ENCODE assay signal across 1 cellular context in genomic region chr16:53433930-53434435, GRCh38.
TF ChIP-seq lines count a peak whose summit lies in the region.

No MANE protein-coding gene starts in this region.

TF ChIP-seq in K562, 482 proteins besides CTCF, POLR2A, EP300 and RAD21 (continued from another document and continues in another):
- TF ChIP-seq, protein P1, sequence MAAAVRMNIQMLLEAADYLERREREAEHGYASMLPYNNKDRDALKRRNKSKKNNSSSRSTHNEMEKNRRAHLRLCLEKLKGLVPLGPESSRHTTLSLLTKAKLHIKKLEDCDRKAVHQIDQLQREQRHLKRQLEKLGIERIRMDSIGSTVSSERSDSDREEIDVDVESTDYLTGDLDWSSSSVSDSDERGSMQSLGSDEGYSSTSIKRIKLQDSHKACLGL (CRISPR knock-in tag; IDR thresholded peaks at IDR 0.05; ENCODE audit: borderline replicate concordance, poor library complexity, severe bottlenecking) = no peak
- TF ChIP-seq BRD9 (IDR thresholded peaks at IDR 0.05; ENCODE audit: low read depth, partially characterized antibody) (no peak), UBTF (IDR thresholded peaks at IDR 0.05; ENCODE audit: borderline replicate concordance in 1 of 2, low read depth in 2 of 2, low read length in 2 of 2) (no peak), ZNF41 (CRISPR knock-in tag; conservative IDR thresholded peaks at IDR 0.05) (no peak), MLLT1 (IDR thresholded peaks at IDR 0.05) (no peak), CREB1 (IDR thresholded peaks at IDR 0.05) (peak; percentile 79), CREB1 (CRISPR knock-in tag; IDR thresholded peaks at IDR 0.05) (0 out of 2 replicates have a peak, but pooled peaks have one; percentile 70), CREM (IDR thresholded peaks at IDR 0.05; ENCODE audit: low read depth) (peak; percentile 89), BACH1 (tag; IDR thresholded peaks at IDR 0.05) (no peak; the same call in 1 of the 2 replicates), FUS (optimal IDR thresholded peaks at IDR 0.05; ENCODE audit: low read depth, low read length) (no peak), ZNF280A (IDR thresholded peaks at IDR 0.05; ENCODE audit: low read depth, partially characterized antibody) (no peak), RBM39 (optimal IDR thresholded peaks at IDR 0.05; ENCODE audit: low read depth, low read length) (no peak), PCBP1 (IDR thresholded peaks at IDR 0.05; ENCODE audit: low read depth, low read length, poor library complexity, severe bottlenecking) (no peak), MTA3 (IDR thresholded peaks at IDR 0.05; ENCODE audit: borderline replicate concordance) (peak; percentile 98; the same call in 1 of the 2 replicates), ZNF384 (IDR thresholded peaks at IDR 0.05; ENCODE audit: low read depth, low read length) (peak; percentile 83), RBBP5 (IDR thresholded peaks at IDR 0.05; ENCODE audit: borderline replicate concordance, insufficient read depth, low read length, poor library complexity, severe bottlenecking) (no peak), TFE3 (CRISPR knock-in tag; IDR thresholded peaks at IDR 0.05) (no peak), DPF2 (IDR thresholded peaks at IDR 0.05) (no peak), CBFB (CRISPR knock-in tag; IDR thresholded peaks at IDR 0.05) (no peak), MEIS2 (IDR thresholded peaks at IDR 0.05; ENCODE audit: partially characterized antibody) (no peak), KAT7 (CRISPR knock-in tag; IDR thresholded peaks at IDR 0.05; ENCODE audit: borderline replicate concordance) (no peak), NR2C2 (CRISPR knock-in tag; IDR thresholded peaks at IDR 0.05) (no peak), NR2C2 (tag; IDR thresholded peaks at IDR 0.05) (peak; percentile 85), KLF10 (CRISPR knock-in tag; IDR thresholded peaks at IDR 0.05) (no peak), TOE1 (IDR thresholded peaks at IDR 0.05; ENCODE audit: borderline replicate concordance) (peak; percentile 38; the same call in 1 of the 2 replicates), TOE1 (CRISPR knock-in tag; IDR thresholded peaks at IDR 0.05; ENCODE audit: borderline replicate concordance, low read depth) (no peak), TRIM24 (IDR thresholded peaks at IDR 0.05) (no peak), PURB (CRISPR knock-in tag; IDR thresholded peaks at IDR 0.05; ENCODE audit: low read depth) (no peak), SAFB (IDR thresholded peaks at IDR 0.05; ENCODE audit: borderline replicate concordance, low read depth, low read length) (no peak), HDAC1 (IDR thresholded peaks at IDR 0.05) (no peak), FOXA1 (IDR thresholded peaks at IDR 0.05; ENCODE audit: borderline replicate concordance) (no peak), KAT8 (IDR thresholded peaks at IDR 0.05; ENCODE audit: low read depth) (no peak), SAP30 (IDR thresholded peaks at IDR 0.05; ENCODE audit: borderline replicate concordance, insufficient read depth, low read depth, low read length, poor library complexity, severe bottlenecking) (no peak), ZNF133 (CRISPR knock-in tag; IDR thresholded peaks at IDR 0.05) (no peak), ZNF76 (CRISPR knock-in tag; IDR thresholded peaks at IDR 0.05; ENCODE audit: borderline replicate concordance) (no peak), ZNF551 (CRISPR knock-in tag; IDR thresholded peaks at IDR 0.05) (no peak)
- TF ChIP-seq, protein P2, sequence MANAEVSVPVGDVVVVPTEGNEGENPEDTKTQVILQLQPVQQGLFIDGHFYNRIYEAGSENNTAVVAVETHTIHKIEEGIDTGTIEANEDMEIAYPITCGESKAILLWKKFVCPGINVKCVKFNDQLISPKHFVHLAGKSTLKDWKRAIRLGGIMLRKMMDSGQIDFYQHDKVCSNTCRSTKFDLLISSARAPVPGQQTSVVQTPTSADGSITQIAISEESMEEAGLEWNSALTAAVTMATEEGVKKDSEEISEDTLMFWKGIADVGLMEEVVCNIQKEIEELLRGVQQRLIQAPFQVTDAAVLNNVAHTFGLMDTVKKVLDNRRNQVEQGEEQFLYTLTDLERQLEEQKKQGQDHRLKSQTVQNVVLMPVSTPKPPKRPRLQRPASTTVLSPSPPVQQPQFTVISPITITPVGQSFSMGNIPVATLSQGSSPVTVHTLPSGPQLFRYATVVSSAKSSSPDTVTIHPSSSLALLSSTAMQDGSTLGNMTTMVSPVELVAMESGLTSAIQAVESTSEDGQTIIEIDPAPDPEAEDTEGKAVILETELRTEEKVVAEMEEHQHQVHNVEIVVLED (CRISPR knock-in tag; IDR thresholded peaks at IDR 0.05) = no peak; the same call in 1 of the 2 replicates
- TF ChIP-seq, protein P3, sequence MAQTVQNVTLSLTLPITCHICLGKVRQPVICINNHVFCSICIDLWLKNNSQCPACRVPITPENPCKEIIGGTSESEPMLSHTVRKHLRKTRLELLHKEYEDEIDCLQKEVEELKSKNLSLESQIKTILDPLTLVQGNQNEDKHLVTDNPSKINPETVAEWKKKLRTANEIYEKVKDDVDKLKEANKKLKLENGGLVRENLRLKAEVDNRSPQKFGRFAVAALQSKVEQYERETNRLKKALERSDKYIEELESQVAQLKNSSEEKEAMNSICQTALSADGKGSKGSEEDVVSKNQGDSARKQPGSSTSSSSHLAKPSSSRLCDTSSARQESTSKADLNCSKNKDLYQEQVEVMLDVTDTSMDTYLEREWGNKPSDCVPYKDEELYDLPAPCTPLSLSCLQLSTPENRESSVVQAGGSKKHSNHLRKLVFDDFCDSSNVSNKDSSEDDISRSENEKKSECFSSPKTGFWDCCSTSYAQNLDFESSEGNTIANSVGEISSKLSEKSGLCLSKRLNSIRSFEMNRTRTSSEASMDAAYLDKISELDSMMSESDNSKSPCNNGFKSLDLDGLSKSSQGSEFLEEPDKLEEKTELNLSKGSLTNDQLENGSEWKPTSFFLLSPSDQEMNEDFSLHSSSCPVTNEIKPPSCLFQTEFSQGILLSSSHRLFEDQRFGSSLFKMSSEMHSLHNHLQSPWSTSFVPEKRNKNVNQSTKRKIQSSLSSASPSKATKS (CRISPR knock-in tag; IDR thresholded peaks at IDR 0.05) = no peak
- TF ChIP-seq, protein P4, sequence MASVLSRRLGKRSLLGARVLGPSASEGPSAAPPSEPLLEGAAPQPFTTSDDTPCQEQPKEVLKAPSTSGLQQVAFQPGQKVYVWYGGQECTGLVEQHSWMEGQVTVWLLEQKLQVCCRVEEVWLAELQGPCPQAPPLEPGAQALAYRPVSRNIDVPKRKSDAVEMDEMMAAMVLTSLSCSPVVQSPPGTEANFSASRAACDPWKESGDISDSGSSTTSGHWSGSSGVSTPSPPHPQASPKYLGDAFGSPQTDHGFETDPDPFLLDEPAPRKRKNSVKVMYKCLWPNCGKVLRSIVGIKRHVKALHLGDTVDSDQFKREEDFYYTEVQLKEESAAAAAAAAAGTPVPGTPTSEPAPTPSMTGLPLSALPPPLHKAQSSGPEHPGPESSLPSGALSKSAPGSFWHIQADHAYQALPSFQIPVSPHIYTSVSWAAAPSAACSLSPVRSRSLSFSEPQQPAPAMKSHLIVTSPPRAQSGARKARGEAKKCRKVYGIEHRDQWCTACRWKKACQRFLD (CRISPR knock-in tag; IDR thresholded peaks at IDR 0.05) = no peak
- TF ChIP-seq, protein P5, sequence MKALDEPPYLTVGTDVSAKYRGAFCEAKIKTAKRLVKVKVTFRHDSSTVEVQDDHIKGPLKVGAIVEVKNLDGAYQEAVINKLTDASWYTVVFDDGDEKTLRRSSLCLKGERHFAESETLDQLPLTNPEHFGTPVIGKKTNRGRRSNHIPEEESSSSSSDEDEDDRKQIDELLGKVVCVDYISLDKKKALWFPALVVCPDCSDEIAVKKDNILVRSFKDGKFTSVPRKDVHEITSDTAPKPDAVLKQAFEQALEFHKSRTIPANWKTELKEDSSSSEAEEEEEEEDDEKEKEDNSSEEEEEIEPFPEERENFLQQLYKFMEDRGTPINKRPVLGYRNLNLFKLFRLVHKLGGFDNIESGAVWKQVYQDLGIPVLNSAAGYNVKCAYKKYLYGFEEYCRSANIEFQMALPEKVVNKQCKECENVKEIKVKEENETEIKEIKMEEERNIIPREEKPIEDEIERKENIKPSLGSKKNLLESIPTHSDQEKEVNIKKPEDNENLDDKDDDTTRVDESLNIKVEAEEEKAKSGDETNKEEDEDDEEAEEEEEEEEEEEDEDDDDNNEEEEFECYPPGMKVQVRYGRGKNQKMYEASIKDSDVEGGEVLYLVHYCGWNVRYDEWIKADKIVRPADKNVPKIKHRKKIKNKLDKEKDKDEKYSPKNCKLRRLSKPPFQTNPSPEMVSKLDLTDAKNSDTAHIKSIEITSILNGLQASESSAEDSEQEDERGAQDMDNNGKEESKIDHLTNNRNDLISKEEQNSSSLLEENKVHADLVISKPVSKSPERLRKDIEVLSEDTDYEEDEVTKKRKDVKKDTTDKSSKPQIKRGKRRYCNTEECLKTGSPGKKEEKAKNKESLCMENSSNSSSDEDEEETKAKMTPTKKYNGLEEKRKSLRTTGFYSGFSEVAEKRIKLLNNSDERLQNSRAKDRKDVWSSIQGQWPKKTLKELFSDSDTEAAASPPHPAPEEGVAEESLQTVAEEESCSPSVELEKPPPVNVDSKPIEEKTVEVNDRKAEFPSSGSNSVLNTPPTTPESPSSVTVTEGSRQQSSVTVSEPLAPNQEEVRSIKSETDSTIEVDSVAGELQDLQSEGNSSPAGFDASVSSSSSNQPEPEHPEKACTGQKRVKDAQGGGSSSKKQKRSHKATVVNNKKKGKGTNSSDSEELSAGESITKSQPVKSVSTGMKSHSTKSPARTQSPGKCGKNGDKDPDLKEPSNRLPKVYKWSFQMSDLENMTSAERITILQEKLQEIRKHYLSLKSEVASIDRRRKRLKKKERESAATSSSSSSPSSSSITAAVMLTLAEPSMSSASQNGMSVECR (CRISPR knock-in tag; IDR thresholded peaks at IDR 0.05) = no peak
- TF ChIP-seq, protein P6, sequence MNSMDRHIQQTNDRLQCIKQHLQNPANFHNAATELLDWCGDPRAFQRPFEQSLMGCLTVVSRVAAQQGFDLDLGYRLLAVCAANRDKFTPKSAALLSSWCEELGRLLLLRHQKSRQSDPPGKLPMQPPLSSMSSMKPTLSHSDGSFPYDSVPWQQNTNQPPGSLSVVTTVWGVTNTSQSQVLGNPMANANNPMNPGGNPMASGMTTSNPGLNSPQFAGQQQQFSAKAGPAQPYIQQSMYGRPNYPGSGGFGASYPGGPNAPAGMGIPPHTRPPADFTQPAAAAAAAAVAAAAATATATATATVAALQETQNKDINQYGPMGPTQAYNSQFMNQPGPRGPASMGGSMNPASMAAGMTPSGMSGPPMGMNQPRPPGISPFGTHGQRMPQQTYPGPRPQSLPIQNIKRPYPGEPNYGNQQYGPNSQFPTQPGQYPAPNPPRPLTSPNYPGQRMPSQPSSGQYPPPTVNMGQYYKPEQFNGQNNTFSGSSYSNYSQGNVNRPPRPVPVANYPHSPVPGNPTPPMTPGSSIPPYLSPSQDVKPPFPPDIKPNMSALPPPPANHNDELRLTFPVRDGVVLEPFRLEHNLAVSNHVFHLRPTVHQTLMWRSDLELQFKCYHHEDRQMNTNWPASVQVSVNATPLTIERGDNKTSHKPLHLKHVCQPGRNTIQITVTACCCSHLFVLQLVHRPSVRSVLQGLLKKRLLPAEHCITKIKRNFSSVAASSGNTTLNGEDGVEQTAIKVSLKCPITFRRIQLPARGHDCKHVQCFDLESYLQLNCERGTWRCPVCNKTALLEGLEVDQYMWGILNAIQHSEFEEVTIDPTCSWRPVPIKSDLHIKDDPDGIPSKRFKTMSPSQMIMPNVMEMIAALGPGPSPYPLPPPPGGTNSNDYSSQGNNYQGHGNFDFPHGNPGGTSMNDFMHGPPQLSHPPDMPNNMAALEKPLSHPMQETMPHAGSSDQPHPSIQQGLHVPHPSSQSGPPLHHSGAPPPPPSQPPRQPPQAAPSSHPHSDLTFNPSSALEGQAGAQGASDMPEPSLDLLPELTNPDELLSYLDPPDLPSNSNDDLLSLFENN (IDR thresholded peaks at IDR 0.05; ENCODE audit: low read depth in 2 of 2, low read length in 2 of 2) = no peak
